23 cellular contexts compared by ENCODE assay signal in genomic region chr12:2982361-2982760, GRCh38.
"Had no signal": no experiment of that assay in that cellular context is flagged by ENCODE, and none has a peak within 500 bp of the region (broad histone marks: within the 10 kb centered on the region; RNA-seq: fewer than 3 reads in every experiment).

No MANE protein-coding gene starts in this region.

- DNase-seq: activated CD4-positive, alpha-beta T cell treated with anti-CD3 and anti-CD28 coated beads, Interleukin-2, amount 10 ng/mL, durations not matched to agents 24 days and 14 days; activated CD4-positive, CD25-positive, alpha-beta regulatory T cell; activated CD8-positive, alpha-beta T cell treated with anti-CD3 and anti-CD28 coated beads, Interleukin-2, amount 10 ng/mL, durations not matched to agents 7 days and 5 days; activated naive CD4-positive, alpha-beta T cell treated with Interleukin-2 at 50 U/mL for 16 hours; activated naive CD8-positive, alpha-beta T cell treated with anti-CD3 and anti-CD28 coated beads, Interleukin-2, amount 50 U/mL, for 24 hours; activated T-cell treated with anti-CD3 and anti-CD28 coated beads, Interleukin-2, amount 50 U/mL, for 24 hours; cortex of kidney; effector CD8-positive, alpha-beta T cell; left colon; lower lobe of right lung; nephron progenitor cell; right lobe of liver; spleen; stimulated activated CD4-positive, alpha-beta T cell treated with anti-CD3 and anti-CD28 coated beads, Interleukin-4, amount 100 ng/mL, for 4 hours; T-cell; T-helper 9 cell had no signal

- H3K36me3 Mint-ChIP-seq: stimulated activated memory B cell treated with anti-CD40 and anti-IgM and Interleukin-4, amounts not matched to agents 10 μg/mL and 1 μg/mL and 100 μg/mL, for 72 hours; T-cell had no signal

- H3K9me3 ChIP-seq: esophagus muscularis mucosa, lower lobe of right lung, prostate gland, right lobe of liver, spleen, thoracic aorta had no signal

- ATAC-seq: activated CD8-positive, alpha-beta T cell treated with anti-CD3 and anti-CD28 coated beads, Interleukin-2, amount 10 ng/mL, durations not matched to agents 7 days and 5 days; activated naive CD8-positive, alpha-beta T cell treated with anti-CD3 and anti-CD28 coated beads, Interleukin-2, amount 50 U/mL, for 24 hours; left colon; lower lobe of right lung; T-cell had no signal

- H3K36me3 ChIP-seq: lower lobe of right lung, prostate gland, right lobe of liver, thoracic aorta had no signal

- H3K4me3 ChIP-seq: esophagus muscularis mucosa, lower lobe of right lung, prostate gland, right lobe of liver, spleen, thoracic aorta had no signal

- H3K9me3 Mint-ChIP-seq: activated CD4-positive, alpha-beta T cell treated with anti-CD3 and anti-CD28 coated beads, Interleukin-2, amount 10 ng/mL, durations not matched to agents 24 days and 14 days; activated naive CD8-positive, alpha-beta T cell treated with anti-CD3 and anti-CD28 coated beads, Interleukin-2, amount 50 U/mL, for 24 hours; activated T-cell treated with anti-CD3 and anti-CD28 coated beads, Interleukin-2, amount 50 U/mL, for 24 hours; activated T-helper 2 cell treated with anti-CD3 and anti-CD28 coated beads, Interferon-gamma antibody, Interleukin-2, Interleukin-4, amounts not matched to agents 10 μg/mL and 5 μg/mL and 100 μg/mL, durations not matched to agents 14 hours and 24 hours and 36 hours; central memory CD8-positive, alpha-beta T cell; stimulated activated memory B cell treated with anti-CD40 and anti-IgM and Interleukin-4, amounts not matched to agents 10 μg/mL and 1 μg/mL and 100 μg/mL, for 72 hours had no signal

- H3K4me1 ChIP-seq: lower lobe of right lung, prostate gland, right lobe of liver, spleen had no signal

- H3K4me1 Mint-ChIP-seq: activated CD4-positive, alpha-beta T cell treated with anti-CD3 and anti-CD28 coated beads, Interleukin-2, amount 10 ng/mL, durations not matched to agents 24 days and 14 days; activated naive CD8-positive, alpha-beta T cell treated with anti-CD3 and anti-CD28 coated beads, Interleukin-2, amount 50 U/mL, for 24 hours; central memory CD8-positive, alpha-beta T cell; mesothelial cell of epicardium; stimulated activated memory B cell treated with anti-CD40 and anti-IgM and Interleukin-4, amounts not matched to agents 10 μg/mL and 1 μg/mL and 100 μg/mL, for 72 hours; T-cell had no signal

- H3K27ac ChIP-seq: esophagus muscularis mucosa, lower lobe of right lung, prostate gland, right lobe of liver, spleen, thoracic aorta had no signal

- H3K27me3 ChIP-seq: esophagus muscularis mucosa, right lobe of liver, spleen had no signal

- H3K27ac Mint-ChIP-seq: activated CD4-positive, alpha-beta T cell treated with anti-CD3 and anti-CD28 coated beads, Interleukin-2, amount 10 ng/mL, durations not matched to agents 24 days and 14 days; activated CD8-positive, alpha-beta T cell treated with anti-CD3 and anti-CD28 coated beads, Interleukin-2, amount 10 ng/mL, durations not matched to agents 7 days and 5 days; activated naive CD8-positive, alpha-beta T cell treated with anti-CD3 and anti-CD28 coated beads, Interleukin-2, amount 50 U/mL, for 24 hours; activated T-cell treated with anti-CD3 and anti-CD28 coated beads, Interleukin-2, amount 50 U/mL, for 24 hours; activated T-helper 2 cell treated with anti-CD3 and anti-CD28 coated beads, Interferon-gamma antibody, Interleukin-2, Interleukin-4, amounts not matched to agents 10 μg/mL and 5 μg/mL and 100 μg/mL, durations not matched to agents 14 hours and 24 hours and 36 hours; mesothelial cell of epicardium; stimulated activated memory B cell treated with anti-CD40 and anti-IgM and Interleukin-4, amounts not matched to agents 10 μg/mL and 1 μg/mL and 100 μg/mL, for 72 hours; T-cell had no signal

- H3K27me3 Mint-ChIP-seq: activated CD4-positive, alpha-beta T cell treated with anti-CD3 and anti-CD28 coated beads, Interleukin-2, amount 10 ng/mL, durations not matched to agents 24 days and 14 days; activated naive CD8-positive, alpha-beta T cell treated with anti-CD3 and anti-CD28 coated beads, Interleukin-2, amount 50 U/mL, for 24 hours had no signal

- H3K4me3 Mint-ChIP-seq: activated CD4-positive, alpha-beta T cell treated with anti-CD3 and anti-CD28 coated beads, Interleukin-2, amount 10 ng/mL, durations not matched to agents 24 days and 14 days; activated CD8-positive, alpha-beta T cell treated with anti-CD3 and anti-CD28 coated beads, Interleukin-2, amount 10 ng/mL, durations not matched to agents 7 days and 5 days; activated naive CD8-positive, alpha-beta T cell treated with anti-CD3 and anti-CD28 coated beads, Interleukin-2, amount 50 U/mL, for 24 hours; activated T-cell treated with anti-CD3 and anti-CD28 coated beads, Interleukin-2, amount 50 U/mL, for 24 hours; central memory CD8-positive, alpha-beta T cell; mesothelial cell of epicardium; nephron progenitor cell; stimulated activated memory B cell treated with anti-CD40 and anti-IgM and Interleukin-4, amounts not matched to agents 10 μg/mL and 1 μg/mL and 100 μg/mL, for 72 hours; T-cell had no signal
